ENCODE assay signal across 19 cellular contexts in the genomic region with DNA sequence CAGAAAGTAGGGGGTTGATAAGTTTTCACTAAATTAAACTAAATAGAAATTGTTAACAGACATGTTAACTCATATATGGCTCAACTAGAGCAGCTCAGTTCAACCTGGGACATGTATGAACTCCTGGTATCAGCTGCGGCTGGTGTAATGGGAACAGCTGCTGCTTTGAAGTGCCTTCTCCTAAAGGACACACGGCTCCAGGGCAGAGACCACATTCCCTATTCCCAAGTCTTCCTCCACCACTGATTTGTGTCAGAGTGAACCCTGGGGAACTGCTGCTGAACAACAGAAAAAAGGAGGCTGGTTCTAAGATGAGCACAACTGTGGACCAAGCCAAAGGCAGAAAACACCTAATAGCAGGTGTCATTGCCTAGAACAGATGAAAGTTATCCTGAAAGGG.
A peak's percentile ranks its signal among the peaks of the same experiment; 100 is the strongest.
DNase-seq lines count a peak whose midpoint lies in the region; ATAC-seq and TF ChIP-seq lines count a peak whose summit lies in the region.
"Had no signal": no experiment of that assay in that cellular context is flagged by ENCODE, and none has a peak within 500 bp of the region (broad histone marks: within the 10 kb centered on the region; RNA-seq: fewer than 3 reads in every experiment).

No MANE protein-coding gene starts in this region.

- H3K4me1 Mint-ChIP-seq in GM23338 = peaks cover 50% of the 10 kb centered on the region

- H3K27ac ChIP-seq in GM23338 (ENCODE audit: low read depth) (no peak overlapping the region), OCI-LY3 (ENCODE audit: low read length) (no peak overlapping the region)
- H3K27ac ChIP-seq: upper lobe of left lung had no signal

- H3K27me3 Mint-ChIP-seq in GM23338 (ENCODE audit: insufficient read depth, low read depth, poor library complexity) = peaks cover 4% of the 10 kb centered on the region
- H3K27me3 Mint-ChIP-seq: CD4-positive, alpha-beta T cell had no signal

- no peak overlapping the region for H2AFZ ChIP-seq in GM23338
- H2AFZ ChIP-seq in OCI-LY3 (ENCODE audit: low read depth, low read length) = no peak overlapping the region

- no peak overlapping the region for H3K9ac ChIP-seq in OCI-LY3 (ENCODE audit: low read length)

- no peaks in the 10 kb centered on the region for H3K9me3 ChIP-seq in OCI-LY3 (ENCODE audit: insufficient read depth, low read length)
- H3K9me3 ChIP-seq: upper lobe of left lung had no signal

- no peak overlapping the region for H3K4me3 Mint-ChIP-seq in GM23338
- H3K4me3 Mint-ChIP-seq: CD4-positive, alpha-beta T cell; HFFc6; neural crest cell had no signal

- H3K36me3 Mint-ChIP-seq in GM23338 (ENCODE audit: low read depth) = peaks cover 5% of the 10 kb centered on the region; the same call in 2 of the 3 replicates

- no peak overlapping the region for H3K4me3 ChIP-seq in GM23338
- H3K4me3 ChIP-seq in OCI-LY3 (ENCODE audit: low read length) = peak overlapping the region; percentile 8; the same call in 1 of the 2 replicates
- H3K4me3 ChIP-seq: upper lobe of left lung had no signal

- no peaks in the 10 kb centered on the region for H3F3A ChIP-seq in GM23338 (replicated peaks; ENCODE audit: low read depth)

- DNase-seq in NCI-H345 (lab: John Stamatoyannopoulos, UW) (peak; percentile 9), NCI-H345 treated with DMSO at 0.1 percent for 48 hours (lab: John Stamatoyannopoulos, UW; ENCODE audit: unreplicated experiment) (no peak), GM23338 (ENCODE audit: low spot score) (no peak), islet precursor cell (peak; percentile 71), left lobe of liver (ENCODE audit: low spot score) (no peak)
- DNase-seq: activated CD4-positive, CD25-positive, alpha-beta regulatory T cell; activated effector memory CD4-positive, alpha-beta T cell treated with Interleukin-2 at 50 U/mL for 16 hours; CD4-positive, alpha-beta T cell; EL; HFFc6; kidney; Right ventricle myocardium superior; stimulated activated naive CD8-positive, alpha-beta T cell treated with anti-CD3 and anti-CD28 coated beads, Interleukin-15, Interleukin-2, amounts not matched to agents 100 U/mL and 50 U/mL, for 24 hours; T-helper 2 cell; upper lobe of left lung had no signal

- ATAC-seq in GM23338 (peak; percentile 26; the same call in 2 of the 3 replicates), HG03520 (IDR thresholded peaks at IDR 0.05; ENCODE audit: unreplicated experiment) (no peak), left lobe of liver (no peak), HG02885 (IDR thresholded peaks at IDR 0.05; ENCODE audit: poor library complexity, unreplicated experiment) (no peak)
- ATAC-seq: stimulated activated naive CD8-positive, alpha-beta T cell treated with anti-CD3 and anti-CD28 coated beads, Interleukin-15, Interleukin-2, amounts not matched to agents 100 U/mL and 50 U/mL, for 24 hours had no signal

- H3K27me3 ChIP-seq in GM23338 (ENCODE audit: insufficient read depth) = no peaks in the 10 kb centered on the region
- peaks cover 5% of the 10 kb centered on the region; the same call in 1 of the 2 replicates for H3K27me3 ChIP-seq in OCI-LY3 (ENCODE audit: low read depth, low read length)
- H3K27me3 ChIP-seq: upper lobe of left lung had no signal

- no peak overlapping the region for H3K27ac Mint-ChIP-seq in GM23338
- H3K27ac Mint-ChIP-seq: CD4-positive, alpha-beta T cell; HFFc6 had no signal

- TF ChIP-seq CTCF in GM23338 (conservative IDR thresholded peaks at IDR 0.05; ENCODE audit: low read depth in 2 of 2) (no peak), OCI-LY3 (IDR thresholded peaks at IDR 0.05; ENCODE audit: low read depth, low read length) (no peak)

- peaks cover 95% of the 10 kb centered on the region for H3K79me2 ChIP-seq in GM23338 (replicated peaks; ENCODE audit: insufficient read depth)
- peaks cover 38% of the 10 kb centered on the region for H3K79me2 ChIP-seq in OCI-LY3 (ENCODE audit: low read length)

- H3K4me1 ChIP-seq in GM23338 (ENCODE audit: insufficient read depth) (peaks cover 55% of the 10 kb centered on the region), OCI-LY3 (ENCODE audit: low read length) (peaks cover 65% of the 10 kb centered on the region)

- H3K9me3 Mint-ChIP-seq in GM23338 = no peaks in the 10 kb centered on the region
- H3K9me3 Mint-ChIP-seq: CD4-positive, alpha-beta T cell; HFFc6; neural crest cell had no signal

- H3K4me2 ChIP-seq in GM23338 = no peak overlapping the region
- peak overlapping the region; percentile 75 for H3K4me2 ChIP-seq in OCI-LY3 (ENCODE audit: low read length)

- H4K20me1 ChIP-seq in GM23338 (replicated peaks; ENCODE audit: insufficient read depth) (peaks cover 5% of the 10 kb centered on the region; the same call in 1 of the 2 replicates), OCI-LY3 (ENCODE audit: insufficient read depth, low read length) (peaks cover 75% of the 10 kb centered on the region)

- no peaks in the 10 kb centered on the region for H3K36me3 ChIP-seq in GM23338 (ENCODE audit: insufficient read depth)
- H3K36me3 ChIP-seq in OCI-LY3 (replicated peaks; ENCODE audit: low read depth, low read length) = no peaks in the 10 kb centered on the region
- H3K36me3 ChIP-seq: upper lobe of left lung had no signal

- H3K9me2 ChIP-seq in GM23338 (ENCODE audit: insufficient read depth) = no peaks in the 10 kb centered on the region; the same call in 1 of the 2 replicates

TF ChIP-seq in GM23338, 12 proteins besides CTCF, POLR2A, EP300 and RAD21 (continues in another document):
- TF ChIP-seq ZNF114 (CRISPR knock-in tag; IDR thresholded peaks at IDR 0.05) (no peak), EZH2phosphoT487 (IDR thresholded peaks at IDR 0.05; ENCODE audit: unreplicated experiment) (no peak), STAT1 (IDR thresholded peaks at IDR 0.05; ENCODE audit: unreplicated experiment) (no peak), ZNF331 (CRISPR knock-in tag; IDR thresholded peaks at IDR 0.05; ENCODE audit: low read depth) (no peak), POLR2AphosphoS5 (IDR thresholded peaks at IDR 0.05; ENCODE audit: low read depth) (no peak), NANOG (IDR thresholded peaks at IDR 0.05; ENCODE audit: borderline replicate concordance) (no peak), EZH2 (IDR thresholded peaks at IDR 0.05; ENCODE audit: low read depth, unreplicated experiment) (no peak), JUNB (IDR thresholded peaks at IDR 0.05; ENCODE audit: unreplicated experiment) (no peak), CREB1 (CRISPR knock-in tag; IDR thresholded peaks at IDR 0.05; ENCODE audit: low read depth) (no peak)
- TF ChIP-seq, protein P1, sequence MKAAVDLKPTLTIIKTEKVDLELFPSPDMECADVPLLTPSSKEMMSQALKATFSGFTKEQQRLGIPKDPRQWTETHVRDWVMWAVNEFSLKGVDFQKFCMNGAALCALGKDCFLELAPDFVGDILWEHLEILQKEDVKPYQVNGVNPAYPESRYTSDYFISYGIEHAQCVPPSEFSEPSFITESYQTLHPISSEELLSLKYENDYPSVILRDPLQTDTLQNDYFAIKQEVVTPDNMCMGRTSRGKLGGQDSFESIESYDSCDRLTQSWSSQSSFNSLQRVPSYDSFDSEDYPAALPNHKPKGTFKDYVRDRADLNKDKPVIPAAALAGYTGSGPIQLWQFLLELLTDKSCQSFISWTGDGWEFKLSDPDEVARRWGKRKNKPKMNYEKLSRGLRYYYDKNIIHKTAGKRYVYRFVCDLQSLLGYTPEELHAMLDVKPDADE (IDR thresholded peaks at IDR 0.05) = no peak
- TF ChIP-seq, protein P2, sequence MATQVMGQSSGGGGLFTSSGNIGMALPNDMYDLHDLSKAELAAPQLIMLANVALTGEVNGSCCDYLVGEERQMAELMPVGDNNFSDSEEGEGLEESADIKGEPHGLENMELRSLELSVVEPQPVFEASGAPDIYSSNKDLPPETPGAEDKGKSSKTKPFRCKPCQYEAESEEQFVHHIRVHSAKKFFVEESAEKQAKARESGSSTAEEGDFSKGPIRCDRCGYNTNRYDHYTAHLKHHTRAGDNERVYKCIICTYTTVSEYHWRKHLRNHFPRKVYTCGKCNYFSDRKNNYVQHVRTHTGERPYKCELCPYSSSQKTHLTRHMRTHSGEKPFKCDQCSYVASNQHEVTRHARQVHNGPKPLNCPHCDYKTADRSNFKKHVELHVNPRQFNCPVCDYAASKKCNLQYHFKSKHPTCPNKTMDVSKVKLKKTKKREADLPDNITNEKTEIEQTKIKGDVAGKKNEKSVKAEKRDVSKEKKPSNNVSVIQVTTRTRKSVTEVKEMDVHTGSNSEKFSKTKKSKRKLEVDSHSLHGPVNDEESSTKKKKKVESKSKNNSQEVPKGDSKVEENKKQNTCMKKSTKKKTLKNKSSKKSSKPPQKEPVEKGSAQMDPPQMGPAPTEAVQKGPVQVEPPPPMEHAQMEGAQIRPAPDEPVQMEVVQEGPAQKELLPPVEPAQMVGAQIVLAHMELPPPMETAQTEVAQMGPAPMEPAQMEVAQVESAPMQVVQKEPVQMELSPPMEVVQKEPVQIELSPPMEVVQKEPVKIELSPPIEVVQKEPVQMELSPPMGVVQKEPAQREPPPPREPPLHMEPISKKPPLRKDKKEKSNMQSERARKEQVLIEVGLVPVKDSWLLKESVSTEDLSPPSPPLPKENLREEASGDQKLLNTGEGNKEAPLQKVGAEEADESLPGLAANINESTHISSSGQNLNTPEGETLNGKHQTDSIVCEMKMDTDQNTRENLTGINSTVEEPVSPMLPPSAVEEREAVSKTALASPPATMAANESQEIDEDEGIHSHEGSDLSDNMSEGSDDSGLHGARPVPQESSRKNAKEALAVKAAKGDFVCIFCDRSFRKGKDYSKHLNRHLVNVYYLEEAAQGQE (IDR thresholded peaks at IDR 0.05; ENCODE audit: unreplicated experiment) = no peak

Comparison
In these comparisons a context has a peak if more than half of its experiments do, and no peak if none do; other contexts are left out.
1. DNase-seq: peak in NCI-H345 (single experiment) and islet precursor cell (single experiment); none in NCI-H345 treated with DMSO at 0.1 percent for 48 hours (single experiment), GM23338 (single experiment) and left lobe of liver (single experiment).